ENCODE assay signal across 10 cellular contexts in the genomic region with DNA sequence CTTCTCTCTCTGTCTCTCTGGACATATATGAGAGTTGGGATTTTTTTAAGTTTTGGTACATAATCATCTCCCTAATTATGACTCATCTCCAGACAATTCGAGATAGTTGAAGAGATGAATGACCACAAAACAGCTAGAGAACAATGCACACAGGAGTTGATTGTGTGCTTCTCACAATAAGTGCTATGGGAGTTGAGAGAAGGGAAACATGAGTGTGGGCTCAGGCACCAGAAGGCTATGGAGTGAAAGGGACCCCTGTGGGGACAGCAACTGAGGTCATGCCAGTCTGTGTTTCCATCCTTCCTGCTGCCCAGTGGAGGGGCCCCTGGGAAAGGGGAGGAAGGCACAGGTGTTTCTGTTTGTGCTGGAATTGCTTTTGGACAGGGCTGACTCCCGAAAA. TPM values are rescaled to one million over a fixed set of nuclear protein-coding genes. Genes with fewer than 3 reads are reported as not detected.
DNase-seq lines count a peak whose midpoint lies in the region; ATAC-seq and TF ChIP-seq lines count a peak whose summit lies in the region.
"Had no signal": no experiment of that assay in that cellular context is flagged by ENCODE, and none has a peak within 500 bp of the region (broad histone marks: within the 10 kb centered on the region; RNA-seq: fewer than 3 reads in every experiment).

No MANE protein-coding gene starts in this region.

- ATAC-seq in RWPE2 (ENCODE audit: low read depth), result peak; percentile 67
- ATAC-seq in aorta (ENCODE audit: low FRiP score), result no peak
- ATAC-seq in GM19035 (IDR thresholded peaks at IDR 0.05; ENCODE audit: unreplicated experiment), result no peak

- peaks cover 26% of the 10 kb centered on the region for H3K4me1 ChIP-seq in RWPE2 (ENCODE audit: insufficient read depth, poor library complexity, severe bottlenecking)
- H3K4me1 ChIP-seq in skeletal muscle satellite cell (ENCODE audit: control insufficient read depth, insufficient read depth, low read length), result peaks cover 34% of the 10 kb centered on the region
- no peaks in the 10 kb centered on the region for H3K4me1 ChIP-seq in aorta (ENCODE audit: control insufficient read depth in 1 of 2, insufficient read depth in 2 of 2, low read length in 2 of 2)

- no peaks in the 10 kb centered on the region for H3K36me3 ChIP-seq in RWPE2 (ENCODE audit: low read depth)
- H3K36me3 ChIP-seq in skeletal muscle satellite cell (ENCODE audit: insufficient read depth, low read length), result no peaks in the 10 kb centered on the region
- H3K36me3 ChIP-seq in aorta (ENCODE audit: control insufficient read depth in 1 of 2, insufficient read depth in 2 of 2, low read length in 1 of 2), result no peaks in the 10 kb centered on the region

- DNase-seq in NCI-H748 (lab: John Stamatoyannopoulos, UW; ENCODE audit: unreplicated experiment) (peak; percentile 35), NCI-H748 treated with DMSO at 0.1 percent for 48 hours (lab: John Stamatoyannopoulos, UW) (no peak), RWPE2 (ENCODE audit: low spot score) (no peak), fibroblast of peridontal ligament (ENCODE audit: extremely low read depth) (peak; percentile 67), aorta (no peak)
- no peak for DNase-seq in activated CD4-positive, alpha-beta T cell treated with anti-CD3 and anti-CD28 coated beads for 48 hours
- DNase-seq: Karpas-422; stimulated activated CD4-positive, alpha-beta T cell treated with anti-CD3 and anti-CD28 coated beads, Interleukin-2, amount 100 ng/mL, for 48 hours had no signal

- H3K4me3 ChIP-seq in RWPE2 (ENCODE audit: severe bottlenecking), result no peak overlapping the region
- no peak overlapping the region for H3K4me3 ChIP-seq in skeletal muscle satellite cell (ENCODE audit: low read length)
- no peak overlapping the region for H3K4me3 ChIP-seq in aorta (ENCODE audit: low read length in 2 of 2)

- WGBS in aorta, 2 donors, result 72 to 78% methylated on average over 2 of the region's 2 CpGs

- peak overlapping the region; percentile 10 for H3K27ac ChIP-seq in RWPE2 (ENCODE audit: poor library complexity, severe bottlenecking)
- H3K27ac ChIP-seq in aorta (ENCODE audit: low read depth in 1 of 2, low read length in 2 of 2), result no peak overlapping the region

- TF ChIP-seq CTCF in RWPE2 (IDR thresholded peaks at IDR 0.05; ENCODE audit: poor library complexity, severe bottlenecking), result no peak

- H3K9me3 ChIP-seq in RWPE2 (ENCODE audit: severe bottlenecking), result no peaks in the 10 kb centered on the region
- no peaks in the 10 kb centered on the region for H3K9me3 ChIP-seq in skeletal muscle satellite cell (replicated peaks; ENCODE audit: low read length)
- H3K9me3 ChIP-seq in aorta (ENCODE audit: control insufficient read depth, low read length), result no peaks in the 10 kb centered on the region

- H3K4me2 ChIP-seq in skeletal muscle satellite cell (ENCODE audit: low read length), result peak overlapping the region; percentile 56

- H3K27me3 ChIP-seq in RWPE2 (ENCODE audit: insufficient read depth, poor library complexity, severe bottlenecking), result no peaks in the 10 kb centered on the region
- no peaks in the 10 kb centered on the region for H3K27me3 ChIP-seq in skeletal muscle satellite cell (ENCODE audit: control insufficient read depth, insufficient read depth, low read length)
- no peaks in the 10 kb centered on the region for H3K27me3 ChIP-seq in aorta (ENCODE audit: control insufficient read depth in 1 of 2, insufficient read depth in 2 of 2, low read length in 1 of 2)

- no peak overlapping the region for H3K9ac ChIP-seq in skeletal muscle satellite cell (ENCODE audit: low read depth, low read length)

- intact Hi-C loops in aorta (cut with DNase I), result no loop called here

RNA-seq across cellular contexts. Expression of a gene that starts 6.5 kb away (rescaled TPM):
- total RNA-seq in skeletal muscle satellite cell (2012; rRNA removed), result 362 and 412 TPM in 2 replicates
- 100 to 1,000 TPM; 182 to 226 TPM for total RNA-seq in aorta
- polyA plus RNA-seq in aorta, result 100 to 1,000 TPM; 175 to 241 TPM

Comparison
In these comparisons a context has a peak if more than half of its experiments do, and no peak if none do; other contexts are left out.
1. DNase-seq: peak in NCI-H748 (single experiment) and fibroblast of peridontal ligament (single experiment); none in NCI-H748 treated with DMSO at 0.1 percent for 48 hours (single experiment), RWPE2 (single experiment), aorta (0 of 2) and activated CD4-positive, alpha-beta T cell treated with anti-CD3 and anti-CD28 coated beads for 48 hours (single experiment).